6 cellular contexts compared by ENCODE assay signal in the genomic region with DNA sequence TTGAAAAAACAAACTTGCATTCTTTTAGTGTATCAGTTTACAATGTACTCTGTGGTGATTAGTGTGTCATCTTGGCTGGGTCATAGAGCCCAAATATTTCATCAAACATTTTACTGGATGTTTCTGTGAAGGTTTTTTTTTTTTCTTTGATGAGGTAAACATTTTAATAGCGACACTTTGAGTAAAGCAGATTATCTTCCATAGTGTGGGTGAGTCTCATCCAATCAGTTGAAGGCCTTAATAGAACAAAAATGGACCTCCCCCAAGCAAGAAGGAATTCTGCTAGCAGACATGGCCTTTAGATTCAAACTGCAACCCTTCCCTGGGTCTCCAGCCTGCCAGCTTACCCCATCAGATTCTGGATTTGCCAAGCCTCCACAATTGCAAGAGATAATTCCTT.
"Had no signal": no experiment of that assay in that cellular context is flagged by ENCODE, and none has a peak within 500 bp of the region (broad histone marks: within the 10 kb centered on the region; RNA-seq: fewer than 3 reads in every experiment).

No MANE protein-coding gene starts in this region.

- H3K36me3 Mint-ChIP-seq: IgD-negative memory B cell had no signal

- H3K4me1 ChIP-seq: HAP-1 had no signal

- H3K4me3 Mint-ChIP-seq: IgD-negative memory B cell had no signal

- DNase-seq: GM23248, GOT3, H7 had no signal

- H3K36me3 ChIP-seq: HAP-1 had no signal

- H3K9ac ChIP-seq: GM23248 had no signal

- H3K9me3 ChIP-seq: HAP-1 had no signal

- ATAC-seq: HCT116 had no signal

- H3K4me3 ChIP-seq: GM23248, HAP-1 had no signal

- H3K4me1 Mint-ChIP-seq: IgD-negative memory B cell had no signal

- H2AFZ ChIP-seq: GM23248 had no signal

- H3K27ac ChIP-seq: GM23248 had no signal
